1 cellular context compared by ENCODE assay signal in the genomic region with DNA sequence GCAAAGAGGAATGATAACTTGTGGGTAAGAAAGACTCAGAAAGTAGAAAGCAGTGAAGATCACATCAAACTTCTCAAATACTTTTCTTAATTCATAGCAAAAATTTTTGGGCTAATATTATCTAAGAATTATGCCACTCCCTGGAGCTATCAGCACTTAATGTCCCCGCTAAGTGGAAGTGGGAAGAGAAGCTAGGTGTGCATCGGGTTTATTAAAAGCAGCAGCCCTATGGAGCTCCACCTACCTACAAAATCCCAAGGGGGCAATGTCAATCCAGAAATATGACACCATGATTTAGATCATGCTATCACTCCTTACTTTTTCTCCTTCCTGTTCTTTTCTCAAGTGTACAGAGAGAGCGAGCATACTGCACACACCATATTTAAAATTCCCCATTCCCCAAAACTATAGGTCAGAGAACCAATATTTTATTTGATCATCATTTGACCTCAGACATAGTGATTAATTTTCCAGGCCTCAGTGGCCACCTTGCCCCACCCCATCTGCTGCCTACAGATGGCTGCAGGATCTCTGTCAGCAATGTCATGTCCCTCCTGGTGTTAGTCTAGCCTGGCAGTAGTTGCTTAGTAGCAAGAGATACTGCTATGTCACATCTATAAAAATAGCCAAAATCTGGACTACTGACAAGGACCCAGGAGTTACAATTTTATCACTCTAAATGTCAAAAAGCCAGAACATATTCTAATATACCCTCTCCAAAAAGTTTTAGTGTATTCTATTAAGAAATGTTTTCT.
TF ChIP-seq lines count a peak whose summit lies in the region.

No MANE protein-coding gene starts in this region.

TF ChIP-seq in WTC11, 78 proteins besides CTCF, POLR2A, EP300 and RAD21:
- TF ChIP-seq ZNF121 (CRISPR knock-in tag; IDR thresholded peaks at IDR 0.05) = no peak
- TF ChIP-seq GTF2I (CRISPR knock-in tag; conservative IDR thresholded peaks at IDR 0.05) = no peak
- TF ChIP-seq NR2C2 (CRISPR knock-in tag; IDR thresholded peaks at IDR 0.05) = no peak
- no peak for TF ChIP-seq JUN (CRISPR knock-in tag; IDR thresholded peaks at IDR 0.05)
